In genomic region chr7:133081605-133082389, GRCh38 we compare ENCODE assay signal across 8 cellular contexts. TPM values are rescaled to one million over a fixed set of nuclear protein-coding genes. Genes with fewer than 3 reads are reported as not detected.
A peak's percentile ranks its signal among the peaks of the same experiment; 100 is the strongest.
DNase-seq lines count a peak whose midpoint lies in the region; ATAC-seq, FAIRE-seq and TF ChIP-seq lines count a peak whose summit lies in the region.

Gene CHCHD3, minus strand, starts transcription at chr7:133082090. Its CDS starts 153 bp downstream, at chr7:133081937.

- POLR2A ChIA-PET in AG04450 (lab: Yijun Ruan, JAX) (interaction anchor here (0.5 to 1.0 kb wide), 4 partner anchors 18 to 849 kb away, joined by 3 to 5 read pairs (median 3); no protein-coding TSS in a partner anchor), WTC11 (lab: Charles Lee) (interaction anchor here (0.9 kb wide), 1 partner anchor 11 kb away, joined by 3 read pairs; no protein-coding TSS in a partner anchor)

- CTCF ChIA-PET in AG04450 (lab: Charles Lee) = interaction anchor here (1.4 kb wide), 1 partner anchor 353 kb away, joined by 4 read pairs; no protein-coding TSS in a partner anchor
- CTCF ChIA-PET in WTC11 (lab: Charles Lee) = interaction anchor here (0.9 to 1.5 kb wide), 4 partner anchors 9 to 352 kb away, joined by 3 to 6 read pairs (median 4); no protein-coding TSS in a partner anchor

- no peaks in the 10 kb centered on the region; the same call in 1 of the 2 replicates for H3K36me3 Mint-ChIP-seq in WTC11

- H3K27ac ChIP-seq in AG04450 (ENCODE audit: low read depth, low read length) = peak within 1 kb of the TSS; percentile 65
- peak within 1 kb of the TSS; percentile 24 to 84 for H3K27ac ChIP-seq in small intestine (ENCODE audit: low read depth in 1 of 2, low read length in 1 of 2)

- peak within 1 kb of the TSS; percentile 87 for H3K27ac Mint-ChIP-seq in WTC11

- 0% methylated on average over 55 to 58 of the region's 58 CpGs for WGBS in small intestine, 3 donors

- peaks cover 2% of the 10 kb centered on the region; the same call in 1 of the 2 replicates for H3K9me3 ChIP-seq in AG04450 (ENCODE audit: control insufficient read depth, insufficient read depth, low read length)
- no peaks in the 10 kb centered on the region for H3K9me3 ChIP-seq in small intestine (ENCODE audit: control insufficient read depth, low read depth)

- peak; percentile 100 for ATAC-seq in GM18909 (IDR thresholded peaks at IDR 0.05; ENCODE audit: poor library complexity, unreplicated experiment)
- ATAC-seq in HG03175 (IDR thresholded peaks at IDR 0.05; ENCODE audit: unreplicated experiment) = peak; percentile 99
- ATAC-seq in WTC11 = peak; percentile 99

- H3K4me3 ChIP-seq in AG04450 (ENCODE audit: low read depth, low read length) = peak within 1 kb of the TSS; percentile 92
- peak within 1 kb of the TSS; percentile 91 to 92 for H3K4me3 ChIP-seq in cardiac fibroblast (replicated peaks in 1 of 2; ENCODE audit: low read depth in 2 of 2, low read length in 2 of 2)
- H3K4me3 ChIP-seq in small intestine (ENCODE audit: low read depth in 1 of 2, low read length in 2 of 2) = peak within 1 kb of the TSS; percentile 63 to 79

- H3K4me3 Mint-ChIP-seq in WTC11 = peak within 1 kb of the TSS; percentile 93

- FAIRE-seq in small intestine (lab: Jason Lieb, UNC) = peak; percentile 68

- peak; percentile 94 for DNase-seq in AG04450 (ENCODE audit: low read depth, low spot score)
- peak; percentile 99 for DNase-seq in NCI-H226
- peak; percentile 98 for DNase-seq in WTC11 (ENCODE audit: low spot score)
- DNase-seq in cardiac fibroblast (ENCODE audit: low read depth in 2 of 2) = peak; percentile 98
- peak; percentile 99 for DNase-seq in iPS-NIHi11 (ENCODE audit: low spot score)
- DNase-seq in small intestine = peak; percentile 99

- H3K4me1 Mint-ChIP-seq in WTC11 = peaks cover 38% of the 10 kb centered on the region

- no peaks in the 10 kb centered on the region for H3K27me3 ChIP-seq in AG04450 (ENCODE audit: control insufficient read depth, insufficient read depth, low read length)
- no peaks in the 10 kb centered on the region for H3K27me3 ChIP-seq in small intestine (ENCODE audit: control insufficient read depth in 2 of 2, insufficient read depth in 2 of 2, low read length in 2 of 2)

- H3K27me3 Mint-ChIP-seq in WTC11 (ENCODE audit: low read depth) = no peaks in the 10 kb centered on the region

- peaks cover 0 to 6% of the 10 kb centered on the region in 2 donors for H3K4me1 ChIP-seq in small intestine (ENCODE audit: control insufficient read depth in 2 of 2, insufficient read depth in 1 of 2, low read depth in 1 of 2, low read length in 1 of 2)

- H3K36me3 ChIP-seq in small intestine (ENCODE audit: control insufficient read depth in 2 of 2, insufficient read depth in 2 of 2, low read length in 2 of 2) = no peaks in the 10 kb centered on the region

- no peak for TF ChIP-seq CTCF in AG04450 (IDR thresholded peaks at IDR 0.05; ENCODE audit: low read depth, low read length)
- TF ChIP-seq CTCF in WTC11 (IDR thresholded peaks at IDR 0.05) = no peak
- TF ChIP-seq CTCF in cardiac fibroblast (IDR thresholded peaks at IDR 0.05; ENCODE audit: low read depth, low read length) = no peak

- H3K9me3 Mint-ChIP-seq in WTC11 = no peaks in the 10 kb centered on the region

TF ChIP-seq in WTC11, 78 proteins besides CTCF, POLR2A, EP300 and RAD21 (continues in another document):
- TF ChIP-seq GABPB1 (CRISPR knock-in tag; IDR thresholded peaks at IDR 0.05) = peak; percentile 49; the same call in 1 of the 2 replicates
- TF ChIP-seq KAT7 (CRISPR knock-in tag; IDR thresholded peaks at IDR 0.05; ENCODE audit: borderline replicate concordance) = 0 out of 2 replicates have a peak, but pooled peaks have one; percentile 74
- TF ChIP-seq ESRRA (CRISPR knock-in tag; IDR thresholded peaks at IDR 0.05; ENCODE audit: borderline replicate concordance) = no peak
- no peak; the same call in 1 of the 2 replicates for TF ChIP-seq FOXP1 (CRISPR knock-in tag; IDR thresholded peaks at IDR 0.05; ENCODE audit: borderline replicate concordance)
- peak; percentile 37; the same call in 1 of the 2 replicates for TF ChIP-seq FOXK1 (CRISPR knock-in tag; IDR thresholded peaks at IDR 0.05)
- TF ChIP-seq, protein P1, sequence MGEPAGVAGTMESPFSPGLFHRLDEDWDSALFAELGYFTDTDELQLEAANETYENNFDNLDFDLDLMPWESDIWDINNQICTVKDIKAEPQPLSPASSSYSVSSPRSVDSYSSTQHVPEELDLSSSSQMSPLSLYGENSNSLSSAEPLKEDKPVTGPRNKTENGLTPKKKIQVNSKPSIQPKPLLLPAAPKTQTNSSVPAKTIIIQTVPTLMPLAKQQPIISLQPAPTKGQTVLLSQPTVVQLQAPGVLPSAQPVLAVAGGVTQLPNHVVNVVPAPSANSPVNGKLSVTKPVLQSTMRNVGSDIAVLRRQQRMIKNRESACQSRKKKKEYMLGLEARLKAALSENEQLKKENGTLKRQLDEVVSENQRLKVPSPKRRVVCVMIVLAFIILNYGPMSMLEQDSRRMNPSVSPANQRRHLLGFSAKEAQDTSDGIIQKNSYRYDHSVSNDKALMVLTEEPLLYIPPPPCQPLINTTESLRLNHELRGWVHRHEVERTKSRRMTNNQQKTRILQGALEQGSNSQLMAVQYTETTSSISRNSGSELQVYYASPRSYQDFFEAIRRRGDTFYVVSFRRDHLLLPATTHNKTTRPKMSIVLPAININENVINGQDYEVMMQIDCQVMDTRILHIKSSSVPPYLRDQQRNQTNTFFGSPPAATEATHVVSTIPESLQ (CRISPR knock-in tag; IDR thresholded peaks at IDR 0.05) = no peak
- peak; percentile 94 for TF ChIP-seq TEAD1 (CRISPR knock-in tag; IDR thresholded peaks at IDR 0.05)
- no peak for TF ChIP-seq NFE2L1 (CRISPR knock-in tag; IDR thresholded peaks at IDR 0.05)
- no peak for TF ChIP-seq ELF4 (CRISPR knock-in tag; IDR thresholded peaks at IDR 0.05; ENCODE audit: low read depth)
- no peak for TF ChIP-seq ATF1 (CRISPR knock-in tag; IDR thresholded peaks at IDR 0.05)
- TF ChIP-seq NFYB (CRISPR knock-in tag; conservative IDR thresholded peaks at IDR 0.05; ENCODE audit: low read depth) = peak; percentile 85
- TF ChIP-seq, protein P2, sequence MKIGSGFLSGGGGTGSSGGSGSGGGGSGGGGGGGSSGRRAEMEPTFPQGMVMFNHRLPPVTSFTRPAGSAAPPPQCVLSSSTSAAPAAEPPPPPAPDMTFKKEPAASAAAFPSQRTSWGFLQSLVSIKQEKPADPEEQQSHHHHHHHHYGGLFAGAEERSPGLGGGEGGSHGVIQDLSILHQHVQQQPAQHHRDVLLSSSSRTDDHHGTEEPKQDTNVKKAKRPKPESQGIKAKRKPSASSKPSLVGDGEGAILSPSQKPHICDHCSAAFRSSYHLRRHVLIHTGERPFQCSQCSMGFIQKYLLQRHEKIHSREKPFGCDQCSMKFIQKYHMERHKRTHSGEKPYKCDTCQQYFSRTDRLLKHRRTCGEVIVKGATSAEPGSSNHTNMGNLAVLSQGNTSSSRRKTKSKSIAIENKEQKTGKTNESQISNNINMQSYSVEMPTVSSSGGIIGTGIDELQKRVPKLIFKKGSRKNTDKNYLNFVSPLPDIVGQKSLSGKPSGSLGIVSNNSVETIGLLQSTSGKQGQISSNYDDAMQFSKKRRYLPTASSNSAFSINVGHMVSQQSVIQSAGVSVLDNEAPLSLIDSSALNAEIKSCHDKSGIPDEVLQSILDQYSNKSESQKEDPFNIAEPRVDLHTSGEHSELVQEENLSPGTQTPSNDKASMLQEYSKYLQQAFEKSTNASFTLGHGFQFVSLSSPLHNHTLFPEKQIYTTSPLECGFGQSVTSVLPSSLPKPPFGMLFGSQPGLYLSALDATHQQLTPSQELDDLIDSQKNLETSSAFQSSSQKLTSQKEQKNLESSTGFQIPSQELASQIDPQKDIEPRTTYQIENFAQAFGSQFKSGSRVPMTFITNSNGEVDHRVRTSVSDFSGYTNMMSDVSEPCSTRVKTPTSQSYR (CRISPR knock-in tag; IDR thresholded peaks at IDR 0.05) = no peak
- peak; percentile 78; the same call in 1 of the 2 replicates for TF ChIP-seq TEAD4 (CRISPR knock-in tag; IDR thresholded peaks at IDR 0.05)
- TF ChIP-seq, protein P3, sequence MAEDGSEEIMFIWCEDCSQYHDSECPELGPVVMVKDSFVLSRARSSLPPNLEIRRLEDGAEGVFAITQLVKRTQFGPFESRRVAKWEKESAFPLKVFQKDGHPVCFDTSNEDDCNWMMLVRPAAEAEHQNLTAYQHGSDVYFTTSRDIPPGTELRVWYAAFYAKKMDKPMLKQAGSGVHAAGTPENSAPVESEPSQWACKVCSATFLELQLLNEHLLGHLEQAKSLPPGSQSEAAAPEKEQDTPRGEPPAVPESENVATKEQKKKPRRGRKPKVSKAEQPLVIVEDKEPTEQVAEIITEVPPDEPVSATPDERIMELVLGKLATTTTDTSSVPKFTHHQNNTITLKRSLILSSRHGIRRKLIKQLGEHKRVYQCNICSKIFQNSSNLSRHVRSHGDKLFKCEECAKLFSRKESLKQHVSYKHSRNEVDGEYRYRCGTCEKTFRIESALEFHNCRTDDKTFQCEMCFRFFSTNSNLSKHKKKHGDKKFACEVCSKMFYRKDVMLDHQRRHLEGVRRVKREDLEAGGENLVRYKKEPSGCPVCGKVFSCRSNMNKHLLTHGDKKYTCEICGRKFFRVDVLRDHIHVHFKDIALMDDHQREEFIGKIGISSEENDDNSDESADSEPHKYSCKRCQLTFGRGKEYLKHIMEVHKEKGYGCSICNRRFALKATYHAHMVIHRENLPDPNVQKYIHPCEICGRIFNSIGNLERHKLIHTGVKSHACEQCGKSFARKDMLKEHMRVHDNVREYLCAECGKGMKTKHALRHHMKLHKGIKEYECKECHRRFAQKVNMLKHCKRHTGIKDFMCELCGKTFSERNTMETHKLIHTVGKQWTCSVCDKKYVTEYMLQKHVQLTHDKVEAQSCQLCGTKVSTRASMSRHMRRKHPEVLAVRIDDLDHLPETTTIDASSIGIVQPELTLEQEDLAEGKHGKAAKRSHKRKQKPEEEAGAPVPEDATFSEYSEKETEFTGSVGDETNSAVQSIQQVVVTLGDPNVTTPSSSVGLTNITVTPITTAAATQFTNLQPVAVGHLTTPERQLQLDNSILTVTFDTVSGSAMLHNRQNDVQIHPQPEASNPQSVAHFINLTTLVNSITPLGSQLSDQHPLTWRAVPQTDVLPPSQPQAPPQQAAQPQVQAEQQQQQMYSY (CRISPR knock-in tag; IDR thresholded peaks at IDR 0.05) = no peak
- TF ChIP-seq ETV6 (CRISPR knock-in tag; IDR thresholded peaks at IDR 0.05) = peak; percentile 55; the same call in 1 of the 2 replicates
- TF ChIP-seq IRF2 (CRISPR knock-in tag; IDR thresholded peaks at IDR 0.05; ENCODE audit: borderline replicate concordance, low read depth) = no peak

RNA-seq across cellular contexts. Expression of gene CHCHD3, which starts in this region (rescaled TPM):
- polyA plus RNA-seq in AG04450 (2011; rRNA removed) (69.4 and 77.8 TPM in 2 replicates), small intestine (10 to 100 TPM; 78.7 to 98.6 (median 79.1) TPM)
- polyA minus RNA-seq in AG04450 (2011; rRNA and poly(A)+ RNA removed) = 42.9 and 51.4 TPM in 2 replicates
- total RNA-seq in WTC11 (2021) = 105 to 114 TPM (median 106 TPM) in 3 replicates

Comparison
In these comparisons a context has a peak if more than half of its experiments do, and no peak if none do; other contexts are left out.
1. Peak in every context shown above with its lines: DNase-seq, ATAC-seq, H3K4me3 ChIP-seq and H3K27ac ChIP-seq.